Comparison of ENCODE assay signal across 16 cellular contexts in genomic region chr10:75955953-75956352, GRCh38.
"Had no signal": no experiment of that assay in that cellular context is flagged by ENCODE, and none has a peak within 500 bp of the region (broad histone marks: within the 10 kb centered on the region; RNA-seq: fewer than 3 reads in every experiment).

No MANE protein-coding gene starts in this region.

- H3K27me3 Mint-ChIP-seq: effector memory CD8-positive, alpha-beta T cell; stimulated activated naive B cell treated with anti-CD40 and anti-IgM and Interleukin-4, amounts not matched to agents 10 μg/mL and 1 μg/mL and 100 μg/mL, for 72 hours had no signal

- H3K27ac Mint-ChIP-seq: activated naive CD8-positive, alpha-beta T cell treated with anti-CD3 and anti-CD28 coated beads for 36 hours; effector memory CD8-positive, alpha-beta T cell; mesothelial cell of epicardium; stimulated activated naive B cell treated with anti-CD40 and anti-IgM and Interleukin-4, amounts not matched to agents 10 μg/mL and 1 μg/mL and 100 μg/mL, for 72 hours; T-helper 2 cell treated with Interferon-gamma antibody and Interleukin-4, amounts not matched to agents 5 μg/mL and 100 μg/mL, for 36 hours; type B pancreatic cell had no signal

- H3K4me1 ChIP-seq: gastrocnemius medialis had no signal

- H3K4me3 Mint-ChIP-seq: activated naive CD8-positive, alpha-beta T cell treated with anti-CD3 and anti-CD28 coated beads for 36 hours; effector memory CD8-positive, alpha-beta T cell; mesothelial cell of epicardium; stimulated activated naive B cell treated with anti-CD40 and anti-IgM and Interleukin-4, amounts not matched to agents 10 μg/mL and 1 μg/mL and 100 μg/mL, for 72 hours; T-helper 2 cell treated with Interferon-gamma antibody and Interleukin-4, amounts not matched to agents 5 μg/mL and 100 μg/mL, for 36 hours had no signal

- H3K9me3 ChIP-seq: gastrocnemius medialis had no signal

- H3K4me3 ChIP-seq: gastrocnemius medialis had no signal

- H3K36me3 ChIP-seq: brain microvascular endothelial cell, gastrocnemius medialis had no signal

- DNase-seq: activated CD4-positive, alpha-beta T cell treated with anti-CD3 and anti-CD28 coated beads for 1 hour; activated CD4-positive, alpha-beta T cell treated with anti-CD3 and anti-CD28 coated beads, Interleukin-2, amount 50 U/mL, for 48 hours; activated gamma-delta T cell treated with Interleukin-2 at 50 U/mL for 16 hours; activated naive CD8-positive, alpha-beta T cell treated with anti-CD3 and anti-CD28 coated beads for 36 hours; activated T-cell treated with anti-CD3 and anti-CD28 coated beads, Interleukin-2, amount 50 U/mL, for 48 hours; brain microvascular endothelial cell; effector memory CD8-positive, alpha-beta T cell; gastrocnemius medialis; stimulated activated CD4-positive, alpha-beta T cell treated with anti-CD3 and anti-CD28 coated beads, Interleukin-2, amount 100 ng/mL, for 24 hours; stimulated activated naive B cell treated with anti-CD40 and anti-IgM and Interleukin-4, amounts not matched to agents 10 μg/mL and 1 μg/mL and 100 μg/mL, for 72 hours had no signal

- ATAC-seq: effector memory CD8-positive, alpha-beta T cell; sciatic nerve; stimulated activated naive B cell treated with anti-CD40 and anti-IgM and Interleukin-4, amounts not matched to agents 10 μg/mL and 1 μg/mL and 100 μg/mL, for 72 hours had no signal

- H3K36me3 Mint-ChIP-seq: activated naive CD8-positive, alpha-beta T cell treated with anti-CD3 and anti-CD28 coated beads for 36 hours; mesothelial cell of epicardium; stimulated activated naive B cell treated with anti-CD40 and anti-IgM and Interleukin-4, amounts not matched to agents 10 μg/mL and 1 μg/mL and 100 μg/mL, for 72 hours; type B pancreatic cell had no signal

- H3K4me1 Mint-ChIP-seq: stimulated activated naive B cell treated with anti-CD40 and anti-IgM and Interleukin-4, amounts not matched to agents 10 μg/mL and 1 μg/mL and 100 μg/mL, for 72 hours had no signal

- H3K27me3 ChIP-seq: brain microvascular endothelial cell, gastrocnemius medialis had no signal

- FAIRE-seq: keratinocyte had no signal

- H3K9me3 Mint-ChIP-seq: activated naive CD8-positive, alpha-beta T cell treated with anti-CD3 and anti-CD28 coated beads for 36 hours; mesothelial cell of epicardium; T-helper 2 cell treated with Interferon-gamma antibody and Interleukin-4, amounts not matched to agents 5 μg/mL and 100 μg/mL, for 36 hours had no signal

- H3K27ac ChIP-seq: brain microvascular endothelial cell, epithelial cell of prostate, gastrocnemius medialis had no signal
